In the genomic region with DNA sequence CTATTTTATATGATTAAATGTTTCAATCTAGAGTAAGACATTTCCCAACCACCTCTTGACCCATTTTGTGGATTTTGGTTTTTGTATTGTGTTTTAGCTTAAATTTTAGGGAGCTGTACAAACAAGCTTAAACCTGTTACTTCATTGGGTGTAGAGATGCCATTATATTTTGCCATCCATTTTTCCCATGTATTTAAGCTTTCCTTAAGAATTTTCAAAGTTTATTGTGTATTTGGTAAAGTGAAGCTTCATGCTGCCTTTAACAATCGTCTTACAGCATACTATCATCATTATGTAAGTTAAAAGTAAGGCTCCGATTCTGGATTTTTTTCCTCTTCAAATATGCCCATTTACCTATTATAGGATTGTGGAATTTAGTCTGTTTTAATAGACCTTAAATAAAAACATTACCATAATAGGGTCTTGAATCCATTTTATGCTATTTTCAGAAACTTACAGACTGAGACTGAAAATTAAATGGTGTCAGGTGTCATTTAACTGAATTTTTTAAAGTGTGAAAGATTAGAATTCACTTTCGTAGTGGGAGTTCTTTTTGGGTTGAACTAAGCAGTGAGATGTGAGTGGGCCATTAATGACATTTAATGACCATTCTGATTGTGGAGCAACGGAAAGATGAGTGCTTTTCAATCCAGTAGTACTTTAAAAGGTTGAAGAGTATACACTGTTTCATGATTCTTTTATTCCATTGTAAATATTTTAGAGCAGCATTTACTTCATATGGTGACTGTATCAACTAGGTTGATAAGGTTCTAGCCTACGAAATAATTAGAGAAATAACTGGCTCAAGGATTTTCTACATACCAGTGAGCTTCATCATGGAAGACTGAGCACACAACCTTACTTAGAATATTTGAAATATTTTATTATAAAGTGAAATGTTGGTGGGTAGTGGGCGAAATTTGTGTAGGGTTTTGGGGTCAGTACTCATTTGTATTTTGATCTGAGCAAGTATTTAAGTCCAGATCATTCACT, we compare ENCODE assay signal across 8 cellular contexts. TPM values are rescaled to one million over a fixed set of nuclear protein-coding genes. Genes with fewer than 3 reads are reported as not detected.
DNase-seq lines count a peak whose midpoint lies in the region; ATAC-seq, FAIRE-seq and TF ChIP-seq lines count a peak whose summit lies in the region.

No MANE protein-coding gene starts in this region.

- H3K27ac ChIP-seq in HUES6 (ENCODE audit: low read depth, low read length) = peak overlapping the region; percentile 91; the same call in 1 of the 2 replicates
- H3K27ac ChIP-seq in K562 (ENCODE audit: extremely low read depth, low read depth, low read length) = peak overlapping the region; percentile 98; the same call in 2 of the 3 replicates

- H4K20me1 ChIP-seq in K562 (replicated peaks; ENCODE audit: control insufficient read depth, insufficient read depth, low read length) = peaks cover 17% of the 10 kb centered on the region

- peaks cover 95% of the 10 kb centered on the region for H3K79me2 ChIP-seq in K562 (ENCODE audit: control insufficient read depth, insufficient read depth, low read length)

- no peak for TF ChIP-seq RAD21 in K562 (CRISPR knock-in tag; conservative IDR thresholded peaks at IDR 0.05 in 1 of 2, IDR thresholded peaks at IDR 0.05 in 1 of 2)

- no peak for TF ChIP-seq EP300 in K562 (IDR thresholded peaks at IDR 0.05; ENCODE audit: low read length)

- H3K4me1 ChIP-seq in HUES6 (ENCODE audit: control insufficient read depth, insufficient read depth, low read length) (peaks cover 18% of the 10 kb centered on the region), K562 (replicated peaks in 1 of 2; ENCODE audit: control insufficient read depth in 2 of 2, insufficient read depth in 2 of 2, low read length in 2 of 2) (peaks cover 11 to 17% of the 10 kb centered on the region in 2 experiments; a peak in 4 of 5 replicates), mucosa of stomach (ENCODE audit: control insufficient read depth, insufficient read depth, low read length) (peaks cover 20% of the 10 kb centered on the region)

- CTCF ChIA-PET in AG04449 (lab: Yijun Ruan, JAX) (interaction anchor here (2.2 to 3.3 kb wide), 3 partner anchors 10 to 35 kb away, joined by 7 to 19 read pairs (median 13); no protein-coding TSS in a partner anchor), K562 (lab: Yijun Ruan, JAX; ENCODE audit: low intra/inter-chr PET ratio) (interaction anchor here (0.9 kb wide), 1 partner anchor 35 kb away, joined by 3 read pairs; no protein-coding TSS in a partner anchor)

- no peak for FAIRE-seq in K562 (lab: Jason Lieb, UNC)
- FAIRE-seq in GM12892 (lab: Jason Lieb, UNC) = no peak

- H3K4me3 ChIP-seq in AG04449 (ENCODE audit: low read depth, low read length) (peak overlapping the region; percentile 97), HUES6 (ENCODE audit: low read depth, low read length) (peak overlapping the region; percentile 99), K562 (peak overlapping the region; percentile 78), mucosa of stomach (ENCODE audit: low read length) (peak overlapping the region; percentile 98)

- intact Hi-C loops in K562 (cut with micrococcal nuclease) = loop anchor here (10.0 kb wide), 2 partner anchors 368 to 508 kb away; a partner anchor contains a TSS

- TF ChIP-seq POLR2A in K562 (conservative IDR thresholded peaks at IDR 0.05) (no peak), GM12892 (IDR thresholded peaks at IDR 0.05; ENCODE audit: low read depth, low read length) (no peak)

- ATAC-seq in K562 (no peak), GM19351 (IDR thresholded peaks at IDR 0.05; ENCODE audit: unreplicated experiment) (no peak)

- no peaks in the 10 kb centered on the region for H3K9me1 ChIP-seq in K562 (ENCODE audit: control insufficient read depth, insufficient read depth, low read length)

- POLR2A ChIA-PET in AG04449 (lab: Yijun Ruan, JAX) (interaction anchor here (0.7 to 6.8 kb wide), 4 partner anchors 8 to 44 kb away, joined by 3 to 56 read pairs (median 4); no protein-coding TSS in a partner anchor), K562 (lab: Yijun Ruan, JAX) (interaction anchor here (0.6 to 7.3 kb wide), 18 partner anchors 11 to 391 kb away, joined by 3 to 144 read pairs (median 3); no protein-coding TSS in a partner anchor)

- TF ChIP-seq CTCF in AG04449 (IDR thresholded peaks at IDR 0.05; ENCODE audit: insufficient read depth, low read length, missing control alignments) (no peak), K562 (IDR thresholded peaks at IDR 0.05 in 2 of 3, conservative IDR thresholded peaks at IDR 0.05 in 1 of 3; ENCODE audit: insufficient read depth in 2 of 3, low read depth in 1 of 3, low read length in 3 of 3) (no peak)

- peak overlapping the region; percentile 95 for H3K4me2 ChIP-seq in K562 (ENCODE audit: insufficient read depth, low read length)

- H2AFZ ChIP-seq in K562 (ENCODE audit: low read depth, low read length) = no peak overlapping the region

- H3K27me3 ChIP-seq in HUES6 (ENCODE audit: control insufficient read depth, insufficient read depth, low read length) = no peaks in the 10 kb centered on the region
- no peaks in the 10 kb centered on the region for H3K27me3 ChIP-seq in K562 (ENCODE audit: control insufficient read depth in 2 of 2, insufficient read depth in 2 of 2, low read length in 2 of 2)
- no peaks in the 10 kb centered on the region for H3K27me3 ChIP-seq in mucosa of stomach (ENCODE audit: control insufficient read depth, insufficient read depth, low read length)

- in situ Hi-C loops in K562 (cut with MboI) = no loop called here

- DNase-seq in AG04449 (ENCODE audit: low read depth, low spot score) (no peak), K562 (ENCODE audit: extremely low read depth in 1 of 4, low spot score in 3 of 4) (no peak), ecto neural progenitor cell (ENCODE audit: low spot score) (no peak), GM12892 (ENCODE audit: insufficient read length) (no peak), NOMO-1 treated with DMSO at 0.1 percent for 48 hours (lab: John Stamatoyannopoulos, UW; ENCODE audit: unreplicated experiment) (no peak)

- no TSS peak for BruUV-seq in K562 (replicated peaks; lab: Mats Ljungman, UMichigan)

- whole genome bisulfite sequencing in K562 (ENCODE audit: insufficient coverage, low coverage, missing lambda C conversion rate) = 2% methylated on average over 6 of the region's 6 CpGs

- no peaks in the 10 kb centered on the region for H3K9me3 ChIP-seq in HUES6 (ENCODE audit: control insufficient read depth, insufficient read depth, low read depth, low read length)
- H3K9me3 ChIP-seq in K562 (replicated peaks; ENCODE audit: control insufficient read depth, insufficient read depth, low read depth, low read length) = no peaks in the 10 kb centered on the region
- no peaks in the 10 kb centered on the region for H3K9me3 ChIP-seq in mucosa of stomach (ENCODE audit: control insufficient read depth, low read length)

- H3K9ac ChIP-seq in HUES6 (ENCODE audit: low read length) (peak overlapping the region; percentile 49), K562 (ENCODE audit: insufficient read depth in 1 of 2, low read depth in 2 of 2, low read length in 2 of 2) (peak overlapping the region in 1 of 2 experiments; percentile 100; a peak in 2 of 4 replicates), mucosa of stomach (ENCODE audit: low read length) (peak overlapping the region; percentile 100)

- no peaks in the 10 kb centered on the region for H3K36me3 ChIP-seq in HUES6 (ENCODE audit: control insufficient read depth, insufficient read depth, low read length)
- peaks cover 8% of the 10 kb centered on the region; the same call in 1 of the 3 replicates for H3K36me3 ChIP-seq in K562 (ENCODE audit: control insufficient read depth, insufficient read depth, low read length)
- H3K36me3 ChIP-seq in mucosa of stomach (ENCODE audit: control insufficient read depth, insufficient read depth, low read length) = no peaks in the 10 kb centered on the region

TF ChIP-seq in K562, 482 proteins besides CTCF, POLR2A, EP300 and RAD21 (continues in another document):
- 0 out of 2 replicates have a peak, but pooled peaks have one; percentile 13 for TF ChIP-seq SMARCA5 (IDR thresholded peaks at IDR 0.05)
- TF ChIP-seq, protein P1, sequence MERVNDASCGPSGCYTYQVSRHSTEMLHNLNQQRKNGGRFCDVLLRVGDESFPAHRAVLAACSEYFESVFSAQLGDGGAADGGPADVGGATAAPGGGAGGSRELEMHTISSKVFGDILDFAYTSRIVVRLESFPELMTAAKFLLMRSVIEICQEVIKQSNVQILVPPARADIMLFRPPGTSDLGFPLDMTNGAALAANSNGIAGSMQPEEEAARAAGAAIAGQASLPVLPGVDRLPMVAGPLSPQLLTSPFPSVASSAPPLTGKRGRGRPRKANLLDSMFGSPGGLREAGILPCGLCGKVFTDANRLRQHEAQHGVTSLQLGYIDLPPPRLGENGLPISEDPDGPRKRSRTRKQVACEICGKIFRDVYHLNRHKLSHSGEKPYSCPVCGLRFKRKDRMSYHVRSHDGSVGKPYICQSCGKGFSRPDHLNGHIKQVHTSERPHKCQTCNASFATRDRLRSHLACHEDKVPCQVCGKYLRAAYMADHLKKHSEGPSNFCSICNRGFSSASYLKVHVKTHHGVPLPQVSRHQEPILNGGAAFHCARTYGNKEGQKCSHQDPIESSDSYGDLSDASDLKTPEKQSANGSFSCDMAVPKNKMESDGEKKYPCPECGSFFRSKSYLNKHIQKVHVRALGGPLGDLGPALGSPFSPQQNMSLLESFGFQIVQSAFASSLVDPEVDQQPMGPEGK (CRISPR knock-in tag; IDR thresholded peaks at IDR 0.05; ENCODE audit: borderline replicate concordance) = no peak
- no peak for TF ChIP-seq MCM7 (IDR thresholded peaks at IDR 0.05)
- TF ChIP-seq CEBPG (CRISPR knock-in tag; IDR thresholded peaks at IDR 0.05) = no peak
- TF ChIP-seq CEBPG (tag; conservative IDR thresholded peaks at IDR 0.05 in 1 of 2, IDR thresholded peaks at IDR 0.05 in 1 of 2) = peak in 1 of 2 experiments; percentile 33; a peak in 1 of 4 replicates

RNA-seq across cellular contexts. Expression of a gene that starts 2.4 kb away (rescaled TPM):
- 207 and 465 TPM in 2 replicates for total RNA-seq in K562 (2011; cell fraction: chromatin; rRNA removed; ENCODE audit: low replicate concordance)
- 88.1 and 130 TPM in 2 replicates for total RNA-seq in K562 (2011; cell fraction: nucleolus; rRNA removed)
- 182 and 231 TPM in 2 replicates for total RNA-seq in K562 (2011; cell fraction: nucleoplasm; rRNA removed)
- total RNA-seq in K562 (2014; rRNA removed) (33.5 and 38.1 TPM in 2 replicates), K562 (2014; rRNA removed; fragmentation: Illumina TruSeq; extraction: Trizol) (41.7 and 46.6 TPM in 2 replicates), K562 (2015; rRNA removed; fragmentation: Illumina TruSeq; extraction: Trizol) (38.6 and 39.9 TPM in 2 replicates), K562 (2021) (48.1 and 55.3 TPM in 2 replicates)
- polyA plus RNA-seq in K562 (2011; rRNA removed) (11.1 and 14.5 TPM in 2 replicates), K562 (2014; fragmentation: Illumina TruSeq; extraction: Trizol) (33.8 and 38.7 TPM in 2 replicates), K562 (2014; fragmentation: Nextera tagmentation; extraction: Ambion mirVana) (10 to 100 TPM in 1 of 2 experiments, 1 to 10 TPM in 1; 8.9 to 15.9 TPM), K562 (2014; rRNA removed) (18.2 and 23.4 TPM in 2 replicates)
- 7.9 and 14.7 TPM in 2 replicates for polyA plus RNA-seq in K562 (2011; cell fraction: cytosol; rRNA removed)
- 55.0 and 72.1 TPM in 2 replicates for polyA plus RNA-seq in K562 (2011; cell fraction: nucleus; rRNA removed)
- polyA plus RNA-seq in K562 (2012) = 26.5 and 30.8 TPM in 2 replicates
- polyA minus RNA-seq in K562 (2011; rRNA and poly(A)+ RNA removed) = 84.5 and 96.0 TPM in 2 replicates
- polyA minus RNA-seq in K562 (2011; cell fraction: cytosol; rRNA and poly(A)+ RNA removed) = 28.8 and 34.0 TPM in 2 replicates
- 110 and 143 TPM in 2 replicates for polyA minus RNA-seq in K562 (2011; cell fraction: nucleus; rRNA and poly(A)+ RNA removed)
- polyA plus RNA-seq in GM12892 (2012; ENCODE audit: missing spikeins) = 41.5 TPM
